In genomic region chr9:92723299-92723625, GRCh38 we compare ENCODE assay signal across 12 cellular contexts. TPM values are rescaled to one million over a fixed set of nuclear protein-coding genes. Genes with fewer than 3 reads are reported as not detected.
DNase-seq lines count a peak whose midpoint lies in the region; ATAC-seq, FAIRE-seq and TF ChIP-seq lines count a peak whose summit lies in the region.
"Had no signal": no experiment of that assay in that cellular context is flagged by ENCODE, and none has a peak within 500 bp of the region (broad histone marks: within the 10 kb centered on the region; RNA-seq: fewer than 3 reads in every experiment).

No MANE protein-coding gene starts in this region.

- H3K4me1 Mint-ChIP-seq in Calu3 (ENCODE audit: low read depth, unreplicated experiment), result peaks cover 16% of the 10 kb centered on the region
- H3K4me1 Mint-ChIP-seq in activated CD4-positive, alpha-beta T cell treated with anti-CD3 and anti-CD28 coated beads for 36 hours, result no peaks in the 10 kb centered on the region

- no peaks in the 10 kb centered on the region for H3K9me3 Mint-ChIP-seq in Calu3 (ENCODE audit: low read depth, unreplicated experiment)
- no peaks in the 10 kb centered on the region for H3K9me3 Mint-ChIP-seq in activated CD4-positive, alpha-beta T cell treated with anti-CD3 and anti-CD28 coated beads for 36 hours (ENCODE audit: low read depth)
- H3K9me3 Mint-ChIP-seq: activated naive CD4-positive, alpha-beta T cell treated with anti-CD3 and anti-CD28 coated beads, Interleukin-2, amount 50 U/mL, for 72 hours had no signal

- no peak overlapping the region for H4K8ac ChIP-seq in trophoblast cell (ENCODE audit: low read depth, low read length)

- peaks cover 73% of the 10 kb centered on the region for H3K36me3 ChIP-seq in OCI-LY7 (ENCODE audit: insufficient read depth, low read length)
- H3K36me3 ChIP-seq in esophagus squamous epithelium, result peaks cover 36 to 79% (median 53%) of the 10 kb centered on the region in 3 donors
- peaks cover 49 to 55% of the 10 kb centered on the region in 2 experiments for H3K36me3 ChIP-seq in trophoblast cell (ENCODE audit: control insufficient read depth in 1 of 2, insufficient read depth in 2 of 2, low read length in 2 of 2)

- H3K79me2 ChIP-seq in OCI-LY7 (ENCODE audit: insufficient read depth, low read depth, low read length), result peaks cover 53% of the 10 kb centered on the region
- H3K79me2 ChIP-seq in trophoblast cell (ENCODE audit: control insufficient read depth, insufficient read depth, low read length, poor library complexity), result peaks cover 4% of the 10 kb centered on the region

- peak; percentile 23 for DNase-seq in Calu3
- DNase-seq in OCI-LY7 (ENCODE audit: low spot score), result no peak
- no peak for DNase-seq in esophagus squamous epithelium (lab: John Stamatoyannopoulos, UW)
- peak; percentile 61 to 86 for DNase-seq in trophoblast cell
- DNase-seq in GM19239 (ENCODE audit: insufficient read length, low spot score), result no peak
- no peak for DNase-seq in activated CD4-positive, alpha-beta T cell treated with anti-CD3 and anti-CD28 coated beads for 36 hours
- DNase-seq: erythroblast, MG63 had no signal

- no peaks in the 10 kb centered on the region for H3K27me3 Mint-ChIP-seq in Calu3 (ENCODE audit: unreplicated experiment)
- H3K27me3 Mint-ChIP-seq in activated CD4-positive, alpha-beta T cell treated with anti-CD3 and anti-CD28 coated beads for 36 hours, result no peaks in the 10 kb centered on the region

- no peak overlapping the region for H3K27ac Mint-ChIP-seq in Calu3 (ENCODE audit: unreplicated experiment)
- no peak overlapping the region for H3K27ac Mint-ChIP-seq in activated CD4-positive, alpha-beta T cell treated with anti-CD3 and anti-CD28 coated beads for 36 hours

- intact Hi-C loops in Calu3 (cut with micrococcal nuclease; ENCODE audit: unreplicated experiment), result no loop called here
- intact Hi-C loops in OCI-LY7 (cut with micrococcal nuclease; ENCODE audit: unreplicated experiment), result loop anchor here (5.0 to 10.0 kb wide), 2 partner anchors 239 to 542 kb away; no protein-coding TSS in a partner anchor
- intact Hi-C loops in esophagus squamous epithelium (cut with DNase I), result no loop called here
- intact Hi-C loops in activated CD4-positive, alpha-beta T cell treated with anti-CD3 and anti-CD28 coated beads for 36 hours (cut with DNase I, micrococcal nuclease), result no loop called here

- no peak overlapping the region for H3K9ac ChIP-seq in trophoblast cell (ENCODE audit: low read length)

- H3K9me3 ChIP-seq in OCI-LY7 (ENCODE audit: low read length) (no peaks in the 10 kb centered on the region), esophagus squamous epithelium (no peaks in the 10 kb centered on the region), trophoblast cell (ENCODE audit: insufficient read depth, low read depth, low read length) (peaks cover 6% of the 10 kb centered on the region)
- H3K9me3 ChIP-seq: MG63, stomach had no signal

- peaks cover 100% of the 10 kb centered on the region for H3K4me1 ChIP-seq in OCI-LY7 (ENCODE audit: insufficient read depth, low read length, poor library complexity, severe bottlenecking)
- H3K4me1 ChIP-seq in esophagus squamous epithelium, result peaks cover 30 to 82% (median 44%) of the 10 kb centered on the region in 3 donors
- H3K4me1 ChIP-seq in trophoblast cell (ENCODE audit: control insufficient read depth in 1 of 2, insufficient read depth in 2 of 2, low read length in 2 of 2), result peaks cover 35 to 51% of the 10 kb centered on the region in 2 experiments

- no peak overlapping the region for H2BK120ac ChIP-seq in trophoblast cell (ENCODE audit: insufficient read depth, low read length, poor library complexity)

- no peak overlapping the region for H3K4me3 Mint-ChIP-seq in Calu3 (ENCODE audit: low read depth, unreplicated experiment)
- no peak overlapping the region for H3K4me3 Mint-ChIP-seq in activated CD4-positive, alpha-beta T cell treated with anti-CD3 and anti-CD28 coated beads for 36 hours

- H3K4me3 ChIP-seq in OCI-LY7 (ENCODE audit: low read depth, low read length, poor library complexity, severe bottlenecking) (peak overlapping the region; percentile 56), esophagus squamous epithelium (no peak overlapping the region), trophoblast cell (ENCODE audit: low read depth, low read length) (no peak overlapping the region)
- H3K4me3 ChIP-seq: MG63, stomach had no signal

- H3K36me3 Mint-ChIP-seq in Calu3 (ENCODE audit: insufficient read depth, unreplicated experiment), result peaks cover 22% of the 10 kb centered on the region
- H3K36me3 Mint-ChIP-seq in activated CD4-positive, alpha-beta T cell treated with anti-CD3 and anti-CD28 coated beads for 36 hours (ENCODE audit: low read depth), result peaks cover 17% of the 10 kb centered on the region

- FAIRE-seq in GM19239 (lab: Jason Lieb, UNC), result no peak

- no TSS peak for BruUV-seq in Calu3 (replicated peaks; lab: Mats Ljungman, UMichigan)
- no TSS peak for BruUV-seq in OCI-LY7 (replicated peaks; lab: Mats Ljungman, UMichigan)

- H3K18ac ChIP-seq in trophoblast cell (ENCODE audit: low read length), result no peak overlapping the region

- TF ChIP-seq POLR2A in esophagus squamous epithelium (IDR thresholded peaks at IDR 0.05), result peak in 1 of 4 donors; percentile 16

- peaks cover 8% of the 10 kb centered on the region for H3K79me1 ChIP-seq in trophoblast cell (ENCODE audit: low read length)

- H3K4me2 ChIP-seq in OCI-LY7 (ENCODE audit: low read length) (peak overlapping the region; percentile 82), trophoblast cell (ENCODE audit: low read length) (no peak overlapping the region)

- H3K4ac ChIP-seq in trophoblast cell (ENCODE audit: low read depth, low read length), result no peak overlapping the region

- peak overlapping the region; percentile 96 for H3K27ac ChIP-seq in OCI-LY7 (ENCODE audit: low read depth, low read length, poor library complexity, severe bottlenecking)
- H3K27ac ChIP-seq in esophagus squamous epithelium, result peak overlapping the region; percentile 81 to 91 (median 90)
- no peak overlapping the region for H3K27ac ChIP-seq in trophoblast cell (ENCODE audit: low read depth, low read length)
- H3K27ac ChIP-seq: stomach had no signal

- POLR2A ChIA-PET in OCI-LY7 (lab: Charles Lee), result interaction anchor here (0.8 kb wide), 1 partner anchor 9 kb away, joined by 3 read pairs; no protein-coding TSS in a partner anchor
- POLR2A ChIA-PET in activated CD4-positive, alpha-beta T cell treated with anti-CD3 and anti-CD28 coated beads for 36 hours (lab: Charles Lee), result no interaction called here

- no peak overlapping the region for H4K91ac ChIP-seq in trophoblast cell (ENCODE audit: low read depth, low read length)

- H3K27me3 ChIP-seq in esophagus squamous epithelium (no peaks in the 10 kb centered on the region), trophoblast cell (ENCODE audit: insufficient read depth, low read length) (no peaks in the 10 kb centered on the region)
- H3K27me3 ChIP-seq: MG63, stomach had no signal

- ATAC-seq in GM21619 (IDR thresholded peaks at IDR 0.05; ENCODE audit: unreplicated experiment), result no peak
- no peak for ATAC-seq in GM21576 (IDR thresholded peaks at IDR 0.05; ENCODE audit: unreplicated experiment)
- no peak for ATAC-seq in activated CD4-positive, alpha-beta T cell treated with anti-CD3 and anti-CD28 coated beads for 36 hours
- ATAC-seq: activated naive CD4-positive, alpha-beta T cell treated with anti-CD3 and anti-CD28 coated beads, Interleukin-2, amount 50 U/mL, for 72 hours had no signal

- no peaks in the 10 kb centered on the region for H3K9me2 ChIP-seq in OCI-LY7 (ENCODE audit: insufficient read depth, low read length)

- H3K14ac ChIP-seq in trophoblast cell (ENCODE audit: low read length), result no peak overlapping the region

- no peak overlapping the region for H3K23ac ChIP-seq in trophoblast cell (ENCODE audit: low read length)

- no peak overlapping the region for H4K12ac ChIP-seq in trophoblast cell (ENCODE audit: low read depth, low read length)

- H4K20me1 ChIP-seq in OCI-LY7 (ENCODE audit: insufficient read depth, low read length), result no peaks in the 10 kb centered on the region

- H2AFZ ChIP-seq in OCI-LY7 (ENCODE audit: low read length) (no peak overlapping the region), trophoblast cell (ENCODE audit: insufficient read depth, low read length, poor library complexity) (no peak overlapping the region)

- WGBS in esophagus squamous epithelium, 2 donors, result 30 to 66% methylated on average over 3 of the region's 3 CpGs
- WGBS in trophoblast cell (ENCODE audit: extremely low coverage, insufficient coverage, insufficient read length), result no CpG with 5 or more reads among the region's 3 CpGs

- CTCF ChIA-PET in Calu3 (lab: Charles Lee) (no interaction called here), OCI-LY7 (lab: Charles Lee; ENCODE audit: unreplicated experiment) (no interaction called here)
- CTCF ChIA-PET in activated CD4-positive, alpha-beta T cell treated with anti-CD3 and anti-CD28 coated beads for 36 hours (lab: Charles Lee), result no interaction called here

- H2BK12ac ChIP-seq in trophoblast cell (ENCODE audit: low read length), result no peak overlapping the region

- TF ChIP-seq CTCF in Calu3 (IDR thresholded peaks at IDR 0.05; ENCODE audit: unreplicated experiment) (no peak), OCI-LY7 (conservative IDR thresholded peaks at IDR 0.05; ENCODE audit: low read length) (no peak), esophagus squamous epithelium (IDR thresholded peaks at IDR 0.05) (no peak)

- H2AK5ac ChIP-seq in trophoblast cell (ENCODE audit: low read length), result no peak overlapping the region

- no peak overlapping the region for H2BK5ac ChIP-seq in trophoblast cell (ENCODE audit: low read depth, low read length, poor library complexity)

RNA-seq across cellular contexts. Expression of gene BICD2, which starts 41.4 kb away (rescaled TPM):
- total RNA-seq in Calu3 (2022) (18.7 and 21.9 TPM in 2 replicates), OCI-LY7 (2022) (46.5 and 53.9 TPM in 2 replicates), esophagus squamous epithelium (100 to 1,000 TPM in 1 of 4 donors, 10 to 100 TPM in 3; 81.7 to 116 (median 91.1) TPM)
- total RNA-seq in OCI-LY7 (2014; rRNA removed; shearing (Covaris generic)), result 71.0 and 71.7 TPM in 2 replicates
- polyA plus RNA-seq in trophoblast cell (2013), result 25.7 and 26.4 TPM in 2 replicates
- total RNA-seq in activated CD4-positive, alpha-beta T cell treated with anti-CD3 and anti-CD28 coated beads for 36 hours, result 10 to 100 TPM; 13.3 to 14.2 TPM

RNA-seq across cellular contexts. Expression of gene IPPK, which starts 53.3 kb away (rescaled TPM):
- total RNA-seq in Calu3 (2022), result 8.9 and 9.5 TPM in 2 replicates
- 12.6 and 12.7 TPM in 2 replicates for total RNA-seq in OCI-LY7 (2014; rRNA removed; shearing (Covaris generic))
- 10.3 and 12.0 TPM in 2 replicates for total RNA-seq in OCI-LY7 (2022)
- total RNA-seq in esophagus squamous epithelium, result 10 to 100 TPM; 41.8 to 86.9 (median 46.1) TPM
- polyA plus RNA-seq in trophoblast cell (2013), result 7.8 and 8.4 TPM in 2 replicates
- total RNA-seq in activated CD4-positive, alpha-beta T cell treated with anti-CD3 and anti-CD28 coated beads for 36 hours, result 10 to 100 TPM in 1 of 2 experiments, 1 to 10 TPM in 1; 9.9 to 12.2 TPM

Comparison
In these comparisons a context has a peak if more than half of its experiments do, and no peak if none do; other contexts are left out.
1. DNase-seq: peak in Calu3 (single experiment) and trophoblast cell (2 of 2); none in OCI-LY7 (single experiment), esophagus squamous epithelium (single experiment), GM19239 (single experiment) and activated CD4-positive, alpha-beta T cell treated with anti-CD3 and anti-CD28 coated beads for 36 hours (single experiment).